ENCODE assay signal across 1 cellular context in genomic region chr2:232230557-232230956, GRCh38.
TF ChIP-seq lines count a peak whose summit lies in the region.

No MANE protein-coding gene starts in this region.

TF ChIP-seq in HepG2, 621 proteins besides CTCF, POLR2A, EP300 and RAD21 (continued from another document):
- no peak for TF ChIP-seq NFAT5 (CRISPR knock-in tag; IDR thresholded peaks at IDR 0.05)
- no peak for TF ChIP-seq CREB3 (CRISPR knock-in tag; IDR thresholded peaks at IDR 0.05)
- no peak for TF ChIP-seq ZBTB1 (CRISPR knock-in tag; IDR thresholded peaks at IDR 0.05; ENCODE audit: borderline replicate concordance)
- no peak for TF ChIP-seq CBX1 (IDR thresholded peaks at IDR 0.05; ENCODE audit: low read depth)
- no peak for TF ChIP-seq ZNF282 (IDR thresholded peaks at IDR 0.05; ENCODE audit: partially characterized antibody)
- no peak for TF ChIP-seq ZNF781 (CRISPR knock-in tag; IDR thresholded peaks at IDR 0.05; ENCODE audit: borderline replicate concordance, not compliant biosample characterization)
- TF ChIP-seq EZH2 (conservative IDR thresholded peaks at IDR 0.05; ENCODE audit: low read depth, low read length) = no peak
- TF ChIP-seq ZSCAN25 (CRISPR knock-in tag; IDR thresholded peaks at IDR 0.05) = no peak
